ENCODE assay signal across 8 cellular contexts in genomic region chr11:122656631-122657101, GRCh38. TPM values are rescaled to one million over a fixed set of nuclear protein-coding genes. Genes with fewer than 3 reads are reported as not detected.
DNase-seq lines count a peak whose midpoint lies in the region; ATAC-seq and TF ChIP-seq lines count a peak whose summit lies in the region.

No MANE protein-coding gene starts in this region.

- TF ChIP-seq CTCF in GM13977 (IDR thresholded peaks at IDR 0.05; ENCODE audit: extremely low read depth, insufficient read depth, missing control alignments) (no peak), OCI-LY1 (IDR thresholded peaks at IDR 0.05; ENCODE audit: low read length) (no peak)

- H3K9me3 ChIP-seq in OCI-LY1 (ENCODE audit: low read length): no peaks in the 10 kb centered on the region

- no peak overlapping the region for H3K27ac ChIP-seq in OCI-LY1 (ENCODE audit: low read depth, low read length, poor library complexity, severe bottlenecking)

- H3K4me1 ChIP-seq in OCI-LY1 (ENCODE audit: insufficient read depth, low read length, severe bottlenecking): peaks cover 10% of the 10 kb centered on the region

- H4K20me1 ChIP-seq in OCI-LY1 (ENCODE audit: insufficient read depth, low read length): no peaks in the 10 kb centered on the region

- intact Hi-C loops in left cardiac atrium (cut with DNase I): no loop called here
- intact Hi-C loops in posterior cingulate gyrus (cut with DNase I): no loop called here

- H3K27ac Mint-ChIP-seq in activated naive CD4-positive, alpha-beta T cell treated with anti-CD3 and anti-CD28 coated beads, Interleukin-2, amount 50 U/mL, for 72 hours: peak overlapping the region; percentile 52 to 82

- in situ Hi-C loops in GM13977 (cut with MboI; ENCODE audit: low pct_unique_long_range_greater_than_20kb, low sequenced_read_pairs, unreplicated experiment): no loop called here

- peak overlapping the region; percentile 93 for H3K4me3 ChIP-seq in OCI-LY1 (ENCODE audit: low read depth, low read length, poor library complexity, severe bottlenecking)

- H2AFZ ChIP-seq in OCI-LY1 (ENCODE audit: low read length): no peak overlapping the region

- peak; percentile 46 to 48 for ATAC-seq in activated naive CD4-positive, alpha-beta T cell treated with anti-CD3 and anti-CD28 coated beads, Interleukin-2, amount 50 U/mL, for 72 hours
- peak; percentile 10 to 15 for ATAC-seq in left cardiac atrium
- ATAC-seq in GM18861 (IDR thresholded peaks at IDR 0.05; ENCODE audit: unreplicated experiment): no peak

- H3K36me3 Mint-ChIP-seq in activated naive CD4-positive, alpha-beta T cell treated with anti-CD3 and anti-CD28 coated beads, Interleukin-2, amount 50 U/mL, for 72 hours: peaks cover 0 to 6% of the 10 kb centered on the region in 2 donors

- H3K27me3 ChIP-seq in OCI-LY1 (ENCODE audit: insufficient read depth, low read length): no peaks in the 10 kb centered on the region

- H3K9me3 Mint-ChIP-seq in activated naive CD4-positive, alpha-beta T cell treated with anti-CD3 and anti-CD28 coated beads, Interleukin-2, amount 50 U/mL, for 72 hours: no peaks in the 10 kb centered on the region

- H3K9me2 ChIP-seq in OCI-LY1 (ENCODE audit: low read depth, low read length): no peaks in the 10 kb centered on the region

- no peaks in the 10 kb centered on the region; the same call in 1 of the 2 replicates for H3K36me3 ChIP-seq in OCI-LY1 (ENCODE audit: insufficient read depth, low read length)

- no peaks in the 10 kb centered on the region for H3K79me2 ChIP-seq in OCI-LY1 (ENCODE audit: insufficient read depth, low read length)

- H3F3A ChIP-seq in OCI-LY1 (ENCODE audit: insufficient read depth, low read length): no peaks in the 10 kb centered on the region

- H3K9ac ChIP-seq in OCI-LY1 (ENCODE audit: low read length): peak overlapping the region; percentile 82

- peak overlapping the region; percentile 94 for H3K4me2 ChIP-seq in OCI-LY1 (ENCODE audit: low read length)

- DNase-seq in GM13977 (ENCODE audit: low spot score) (peak; percentile 40), left cardiac atrium (peak; percentile 31), posterior cingulate gyrus (peak in 8 of 10 donors; percentile 11 to 86 (median 38)), COLO829 (ENCODE audit: low spot score) (no peak), GM03348 (ENCODE audit: low spot score) (no peak)
- DNase-seq in activated naive CD4-positive, alpha-beta T cell treated with anti-CD3 and anti-CD28 coated beads, Interleukin-2, amount 50 U/mL, for 72 hours (ENCODE audit: low spot score in 2 of 2): peak; percentile 26 to 60

RNA-seq across cellular contexts. Expression of gene UBASH3B, which starts 1.1 kb away (rescaled TPM):
- 10 to 100 TPM; 11.6 to 26.0 TPM for total RNA-seq in activated naive CD4-positive, alpha-beta T cell treated with anti-CD3 and anti-CD28 coated beads, Interleukin-2, amount 50 U/mL, for 72 hours
- 1 to 10 TPM; 4.7 to 4.9 TPM for total RNA-seq in left cardiac atrium

Comparison
In these comparisons a context has a peak if more than half of its experiments do, and no peak if none do; other contexts are left out.
1. DNase-seq: peak in GM13977 (single experiment), activated naive CD4-positive, alpha-beta T cell treated with anti-CD3 and anti-CD28 coated beads, Interleukin-2, amount 50 U/mL, for 72 hours (2 of 2), left cardiac atrium (single experiment) and posterior cingulate gyrus (8 of 10); none in COLO829 (single experiment) and GM03348 (single experiment).